In genomic region chr12:51389302-51389999, GRCh38 we compare ENCODE assay signal across 10 cellular contexts. TPM values are rescaled to one million over a fixed set of nuclear protein-coding genes. Genes with fewer than 3 reads are reported as not detected.
DNase-seq lines count a peak whose midpoint lies in the region; ATAC-seq lines count a peak whose summit lies in the region.
"Had no signal": no experiment of that assay in that cellular context is flagged by ENCODE, and none has a peak within 500 bp of the region (broad histone marks: within the 10 kb centered on the region; RNA-seq: fewer than 3 reads in every experiment).

No MANE protein-coding gene starts in this region.

- H3K9me3 ChIP-seq in CD4-positive, alpha-beta memory T cell (ENCODE audit: control insufficient read depth in 1 of 2, low read length in 2 of 2): no peaks in the 10 kb centered on the region

- peaks cover 56% of the 10 kb centered on the region for H3K4me1 ChIP-seq in CD4-positive, alpha-beta memory T cell (ENCODE audit: insufficient read depth, low read length)

- no peaks in the 10 kb centered on the region for H3K27me3 Mint-ChIP-seq in CD4-positive, alpha-beta memory T cell
- no peaks in the 10 kb centered on the region for H3K27me3 Mint-ChIP-seq in activated T-cell treated with anti-CD3 and anti-CD28 coated beads, Interleukin-2, amount 50 U/mL, for 4 hours (ENCODE audit: low read depth)

- H3K36me3 Mint-ChIP-seq in CD4-positive, alpha-beta memory T cell: peaks cover 0 to 4% of the 10 kb centered on the region in 2 donors
- peaks cover 2% of the 10 kb centered on the region for H3K36me3 Mint-ChIP-seq in activated T-cell treated with anti-CD3 and anti-CD28 coated beads, Interleukin-2, amount 50 U/mL, for 4 hours (ENCODE audit: insufficient read depth)

- no peak overlapping the region for H3K27ac ChIP-seq in CD4-positive, alpha-beta memory T cell (ENCODE audit: low read depth, low read length)

- no peaks in the 10 kb centered on the region for H3K36me3 ChIP-seq in CD4-positive, alpha-beta memory T cell (ENCODE audit: insufficient read depth, low read length)

- no peak overlapping the region for H3K4me3 ChIP-seq in CD4-positive, alpha-beta memory T cell (ENCODE audit: low read length in 2 of 2)

- no peak for DNase-seq in CD4-positive, alpha-beta memory T cell
- DNase-seq in HT1080 (ENCODE audit: low read depth) (peak; percentile 54), kidney tubule cell (ENCODE audit: low spot score) (peak; percentile 60), UCSD-AML1 (lab: John Stamatoyannopoulos, UW; ENCODE audit: unreplicated experiment) (no peak), NCI-H2171 treated with DMSO at 0.1 percent for 48 hours (lab: John Stamatoyannopoulos, UW) (no peak)
- DNase-seq in activated T-cell treated with anti-CD3 and anti-CD28 coated beads, Interleukin-2, amount 50 U/mL, for 4 hours: peak; percentile 9
- DNase-seq: NCI-H345 had no signal

- intact Hi-C loops in CD4-positive, alpha-beta memory T cell (cut with micrococcal nuclease): no loop called here

- no peaks in the 10 kb centered on the region for H3K9me3 Mint-ChIP-seq in CD4-positive, alpha-beta memory T cell
- H3K9me3 Mint-ChIP-seq in activated T-cell treated with anti-CD3 and anti-CD28 coated beads, Interleukin-2, amount 50 U/mL, for 4 hours: no peaks in the 10 kb centered on the region

- no peaks in the 10 kb centered on the region for H3K27me3 ChIP-seq in CD4-positive, alpha-beta memory T cell (ENCODE audit: insufficient read depth, low read length)

- H3K4me1 Mint-ChIP-seq in CD4-positive, alpha-beta memory T cell: peaks cover 48 to 73% (median 57%) of the 10 kb centered on the region in 4 donors
- peaks cover 65% of the 10 kb centered on the region for H3K4me1 Mint-ChIP-seq in activated T-cell treated with anti-CD3 and anti-CD28 coated beads, Interleukin-2, amount 50 U/mL, for 4 hours (ENCODE audit: low read depth)

- CTCF ChIA-PET in CD4-positive, alpha-beta memory T cell (lab: Charles Lee; ENCODE audit: partially characterized antibody): interaction anchor here (0.7 to 2.2 kb wide), 3 partner anchors 20 to 75 kb away, joined by 3 to 5 read pairs (median 3); no protein-coding TSS in a partner anchor

- H3K27ac Mint-ChIP-seq in CD4-positive, alpha-beta memory T cell: peak overlapping the region; percentile 58 to 97 (median 78)

- ATAC-seq in activated T-cell treated with anti-CD3 and anti-CD28 coated beads, Interleukin-2, amount 50 U/mL, for 4 hours: peak; percentile 25 to 30
- ATAC-seq in GM21619 (IDR thresholded peaks at IDR 0.05; ENCODE audit: unreplicated experiment) (no peak), GM19023 (IDR thresholded peaks at IDR 0.05; ENCODE audit: unreplicated experiment) (no peak)

- POLR2A ChIA-PET in CD4-positive, alpha-beta memory T cell (lab: Charles Lee; ENCODE audit: partially characterized antibody): interaction anchor here (4.0 kb wide), 1 partner anchor 21 kb away, joined by 33 read pairs; no protein-coding TSS in a partner anchor

- H3K4me3 Mint-ChIP-seq in CD4-positive, alpha-beta memory T cell: peak overlapping the region in 5 of 8 donors; percentile 31 to 48 (median 34)
- H3K4me3 Mint-ChIP-seq in activated T-cell treated with anti-CD3 and anti-CD28 coated beads, Interleukin-2, amount 50 U/mL, for 4 hours: no peak overlapping the region

RNA-seq across cellular contexts. Expression of gene GALNT6, which starts 1.8 kb away (rescaled TPM):
- total RNA-seq in CD4-positive, alpha-beta memory T cell: 1 to 10 TPM; 1.7 to 4.9 TPM
- 1 to 10 TPM; 2.3 to 9.2 TPM for polyA plus RNA-seq in CD4-positive, alpha-beta memory T cell
- 58.9 and 60.2 TPM in 2 replicates for total RNA-seq in HT1080 (2014; rRNA removed; shearing (Covaris generic))
- 30.8 and 32.6 TPM in 2 replicates for polyA plus RNA-seq in HT1080 (2015; cell fraction: cytosol; rRNA removed)
- 56.6 and 59.9 TPM in 2 replicates for polyA plus RNA-seq in HT1080 (2015; cell fraction: nucleus; rRNA removed)
- total RNA-seq in activated T-cell treated with anti-CD3 and anti-CD28 coated beads, Interleukin-2, amount 50 U/mL, for 4 hours: 10 to 100 TPM; 10.8 to 16.9 (median 11.9) TPM

RNA-seq across cellular contexts. Expression of gene SLC4A8, which starts 35.2 kb away (rescaled TPM):
- under 1 TPM; 0.47 to 0.69 TPM for total RNA-seq in CD4-positive, alpha-beta memory T cell
- under 1 TPM; 0.14 to 0.77 TPM for polyA plus RNA-seq in CD4-positive, alpha-beta memory T cell
- 2.4 and 4.7 TPM in 2 replicates for total RNA-seq in HT1080 (2014; rRNA removed; shearing (Covaris generic))
- 1.8 and 2.3 TPM in 2 replicates for polyA plus RNA-seq in HT1080 (2015; cell fraction: cytosol; rRNA removed)
- 3.6 and 8.9 TPM in 2 replicates for polyA plus RNA-seq in HT1080 (2015; cell fraction: nucleus; rRNA removed)
- total RNA-seq in activated T-cell treated with anti-CD3 and anti-CD28 coated beads, Interleukin-2, amount 50 U/mL, for 4 hours: 1 to 10 TPM in 2 of 3 donors, under 1 TPM in 1; 0.82 to 2.9 (median 1.1) TPM

RNA-seq across cellular contexts. Expression of gene CELA1, which starts 43.0 kb away (rescaled TPM):
- total RNA-seq in CD4-positive, alpha-beta memory T cell: under 1 TPM; 0.36 to 0.73 TPM
- 1 to 10 TPM; 1.6 to 3.7 TPM for polyA plus RNA-seq in CD4-positive, alpha-beta memory T cell
- not detected in 2 replicates for total RNA-seq in HT1080 (2014; rRNA removed; shearing (Covaris generic))
- polyA plus RNA-seq in HT1080 (2015; cell fraction: cytosol; rRNA removed): not detected in 2 replicates
- polyA plus RNA-seq in HT1080 (2015; cell fraction: nucleus; rRNA removed): not detected in 2 replicates
- total RNA-seq in activated T-cell treated with anti-CD3 and anti-CD28 coated beads, Interleukin-2, amount 50 U/mL, for 4 hours: not detected
- total RNA-seq: subcutaneous adipose tissue had no signal

Comparison
In these comparisons a context has a peak if more than half of its experiments do, and no peak if none do; other contexts are left out.
1. DNase-seq: peak in HT1080 (single experiment), activated T-cell treated with anti-CD3 and anti-CD28 coated beads, Interleukin-2, amount 50 U/mL, for 4 hours (single experiment) and kidney tubule cell (single experiment); none in CD4-positive, alpha-beta memory T cell (0 of 5), UCSD-AML1 (single experiment) and NCI-H2171 treated with DMSO at 0.1 percent for 48 hours (single experiment).
2. ATAC-seq: peak in activated T-cell treated with anti-CD3 and anti-CD28 coated beads, Interleukin-2, amount 50 U/mL, for 4 hours (2 of 2); none in GM21619 (single experiment) and GM19023 (single experiment).